In genomic region chr5:139061274-139061673, GRCh38 we compare ENCODE assay signal across 8 cellular contexts.
DNase-seq lines count a peak whose midpoint lies in the region; ATAC-seq, FAIRE-seq and TF ChIP-seq lines count a peak whose summit lies in the region.

No MANE protein-coding gene starts in this region.

- TF ChIP-seq CTCF in BJ (IDR thresholded peaks at IDR 0.05; ENCODE audit: insufficient read depth, low read depth, low read length): no peak
- TF ChIP-seq CTCF in glutamatergic neuron (IDR thresholded peaks at IDR 0.05; ENCODE audit: partially characterized antibody, unreplicated experiment): no peak
- TF ChIP-seq CTCF in pancreas (IDR thresholded peaks at IDR 0.05): no peak

- H3K4me1 ChIP-seq in pancreas: peaks cover 4 to 24% (median 5%) of the 10 kb centered on the region in 3 donors

- no peaks in the 10 kb centered on the region for H3K36me3 Mint-ChIP-seq in glutamatergic neuron (ENCODE audit: unreplicated experiment)

- POLR2A ChIA-PET in BJ (lab: Charles Lee): no interaction called here

- H3K27ac Mint-ChIP-seq in glutamatergic neuron (ENCODE audit: unreplicated experiment): peak overlapping the region; percentile 2

- H3K4me3 ChIP-seq in BJ (ENCODE audit: low read depth, low read length) (no peak overlapping the region), pancreas (no peak overlapping the region)

- WGBS in pancreas, 2 donors: 27 to 38% methylated on average over 5 of the region's 5 CpGs

- no peaks in the 10 kb centered on the region for H3K9me3 ChIP-seq in pancreas

- intact Hi-C loops in pancreas (cut with DNase I): no loop called here

- peaks cover 3% of the 10 kb centered on the region for H3K27me3 Mint-ChIP-seq in glutamatergic neuron (ENCODE audit: unreplicated experiment)

- DNase-seq in BJ (ENCODE audit: low read depth) (peak; percentile 35), glutamatergic neuron (no peak), pancreas (peak in 5 of 6 donors; percentile 47 to 76 (median 64)), SK-N-DZ (ENCODE audit: low spot score) (no peak)

- H3K27me3 ChIP-seq in BJ (ENCODE audit: control insufficient read depth, insufficient read depth, low read length) (no peaks in the 10 kb centered on the region), pancreas (no peaks in the 10 kb centered on the region)

- H3K36me3 ChIP-seq in BJ (ENCODE audit: control insufficient read depth, insufficient read depth, low read length) (no peaks in the 10 kb centered on the region), pancreas (no peaks in the 10 kb centered on the region)

- ATAC-seq in pancreas: peak; percentile 30 to 83 (median 75)
- ATAC-seq in GM21619 (IDR thresholded peaks at IDR 0.05; ENCODE audit: unreplicated experiment): no peak
- ATAC-seq in GM18870 (IDR thresholded peaks at IDR 0.05; ENCODE audit: unreplicated experiment): no peak
- ATAC-seq in HG03139 (IDR thresholded peaks at IDR 0.05; ENCODE audit: unreplicated experiment): no peak

- no peak overlapping the region for H3K4me3 Mint-ChIP-seq in glutamatergic neuron (ENCODE audit: unreplicated experiment)

- FAIRE-seq in pancreas (lab: Jason Lieb, UNC): no peak

- H3K27ac ChIP-seq in angular gyrus (ENCODE audit: low read depth, low read length) (peak overlapping the region; percentile 1), pancreas (peak overlapping the region in 2 of 4 donors; percentile 32 to 53)

- CTCF ChIA-PET in BJ (lab: Yijun Ruan, JAX): interaction anchor here (1.0 kb wide), 1 partner anchor 18 kb away, joined by 3 read pairs; no protein-coding TSS in a partner anchor

- H3K9me3 Mint-ChIP-seq in glutamatergic neuron (ENCODE audit: unreplicated experiment): peaks cover 9% of the 10 kb centered on the region

- H3K4me1 Mint-ChIP-seq in glutamatergic neuron (ENCODE audit: low read depth, unreplicated experiment): peaks cover 37% of the 10 kb centered on the region

Comparison
In these comparisons a context has a peak if more than half of its experiments do, and no peak if none do; other contexts are left out.
1. DNase-seq: peak in BJ (single experiment) and pancreas (5 of 6); none in glutamatergic neuron (single experiment) and SK-N-DZ (single experiment).
2. ATAC-seq: peak in pancreas (4 of 4); none in GM21619 (single experiment), GM18870 (single experiment) and HG03139 (single experiment).